1 cellular context compared by ENCODE assay signal in genomic region chr2:144516981-144517824, GRCh38.
A peak's percentile ranks its signal among the peaks of the same experiment; 100 is the strongest.
TF ChIP-seq lines count a peak whose summit lies in the region.

No MANE protein-coding gene starts in this region.

TF ChIP-seq in HEK293, 187 proteins besides CTCF, POLR2A, EP300 and RAD21 (continued from another document and continues in another):
- peak; percentile 70 for TF ChIP-seq ZBTB26 (tag by site-specific recombination; optimal IDR thresholded peaks at IDR 0.05)
- TF ChIP-seq ZNF521 (tag by site-specific recombination; IDR thresholded peaks at IDR 0.05), result no peak
- peak; percentile 71; the same call in 1 of the 2 replicates for TF ChIP-seq YY1 (tag by site-specific recombination; IDR thresholded peaks at IDR 0.05)
- TF ChIP-seq ZIC2 (tag by site-specific recombination; IDR thresholded peaks at IDR 0.05), result no peak
- no peak for TF ChIP-seq HOXD13 (CRISPR knock-in tag; IDR thresholded peaks at IDR 0.05; ENCODE audit: borderline replicate concordance)
- no peak for TF ChIP-seq ZNF623 (tag by site-specific recombination; IDR thresholded peaks at IDR 0.05)
- TF ChIP-seq ZNF473 (tag by site-specific recombination; IDR thresholded peaks at IDR 0.05), result no peak
- TF ChIP-seq ZNF670 (tag by site-specific recombination; IDR thresholded peaks at IDR 0.05; ENCODE audit: low read depth), result no peak
- TF ChIP-seq HOXA7 (CRISPR knock-in tag; IDR thresholded peaks at IDR 0.05; ENCODE audit: borderline replicate concordance), result no peak
- TF ChIP-seq ZNF561 (tag by site-specific recombination; IDR thresholded peaks at IDR 0.05; ENCODE audit: borderline replicate concordance), result no peak
- TF ChIP-seq, protein P1, sequence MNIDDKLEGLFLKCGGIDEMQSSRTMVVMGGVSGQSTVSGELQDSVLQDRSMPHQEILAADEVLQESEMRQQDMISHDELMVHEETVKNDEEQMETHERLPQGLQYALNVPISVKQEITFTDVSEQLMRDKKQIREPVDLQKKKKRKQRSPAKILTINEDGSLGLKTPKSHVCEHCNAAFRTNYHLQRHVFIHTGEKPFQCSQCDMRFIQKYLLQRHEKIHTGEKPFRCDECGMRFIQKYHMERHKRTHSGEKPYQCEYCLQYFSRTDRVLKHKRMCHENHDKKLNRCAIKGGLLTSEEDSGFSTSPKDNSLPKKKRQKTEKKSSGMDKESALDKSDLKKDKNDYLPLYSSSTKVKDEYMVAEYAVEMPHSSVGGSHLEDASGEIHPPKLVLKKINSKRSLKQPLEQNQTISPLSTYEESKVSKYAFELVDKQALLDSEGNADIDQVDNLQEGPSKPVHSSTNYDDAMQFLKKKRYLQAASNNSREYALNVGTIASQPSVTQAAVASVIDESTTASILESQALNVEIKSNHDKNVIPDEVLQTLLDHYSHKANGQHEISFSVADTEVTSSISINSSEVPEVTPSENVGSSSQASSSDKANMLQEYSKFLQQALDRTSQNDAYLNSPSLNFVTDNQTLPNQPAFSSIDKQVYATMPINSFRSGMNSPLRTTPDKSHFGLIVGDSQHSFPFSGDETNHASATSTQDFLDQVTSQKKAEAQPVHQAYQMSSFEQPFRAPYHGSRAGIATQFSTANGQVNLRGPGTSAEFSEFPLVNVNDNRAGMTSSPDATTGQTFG (tag by site-specific recombination; IDR thresholded peaks at IDR 0.05; ENCODE audit: borderline replicate concordance), result no peak
- no peak for TF ChIP-seq SP7 (tag by site-specific recombination; IDR thresholded peaks at IDR 0.05)
- no peak for TF ChIP-seq ZNF580 (tag by site-specific recombination; IDR thresholded peaks at IDR 0.05)
- TF ChIP-seq INSM2 (tag by site-specific recombination; IDR thresholded peaks at IDR 0.05), result peak; percentile 43; the same call in 1 of the 2 replicates
- no peak for TF ChIP-seq ZNF514 (tag by site-specific recombination; IDR thresholded peaks at IDR 0.05)
- TF ChIP-seq SCRT2 (tag by site-specific recombination; IDR thresholded peaks at IDR 0.05), result no peak
- no peak for TF ChIP-seq ZNF513 (tag by site-specific recombination; IDR thresholded peaks at IDR 0.05)
- TF ChIP-seq ZBTB17 (tag by site-specific recombination; IDR thresholded peaks at IDR 0.05), result 0 out of 2 replicates have a peak, but pooled peaks have one; percentile 14
- no peak for TF ChIP-seq ZNF184 (tag by site-specific recombination; IDR thresholded peaks at IDR 0.05)
- TF ChIP-seq ZNF629 (tag by site-specific recombination; IDR thresholded peaks at IDR 0.05), result no peak
- no peak for TF ChIP-seq ZNF211 (tag by site-specific recombination; IDR thresholded peaks at IDR 0.05; ENCODE audit: low read depth)
- no peak for TF ChIP-seq ZNF768 (tag by site-specific recombination; IDR thresholded peaks at IDR 0.05)
- TF ChIP-seq SCRT1 (tag by site-specific recombination; IDR thresholded peaks at IDR 0.05; ENCODE audit: borderline replicate concordance), result no peak
- TF ChIP-seq ZNF600 (tag by site-specific recombination; IDR thresholded peaks at IDR 0.05), result no peak
- no peak for TF ChIP-seq SP3 (tag by site-specific recombination; IDR thresholded peaks at IDR 0.05)
- TF ChIP-seq GLI4 (tag by site-specific recombination; IDR thresholded peaks at IDR 0.05), result no peak
- TF ChIP-seq ELK4 (IDR thresholded peaks at IDR 0.05; ENCODE audit: borderline replicate concordance, low read depth, low read length), result no peak
- no peak for TF ChIP-seq ZNF362 (tag by site-specific recombination; IDR thresholded peaks at IDR 0.05)
- TF ChIP-seq, protein P2, sequence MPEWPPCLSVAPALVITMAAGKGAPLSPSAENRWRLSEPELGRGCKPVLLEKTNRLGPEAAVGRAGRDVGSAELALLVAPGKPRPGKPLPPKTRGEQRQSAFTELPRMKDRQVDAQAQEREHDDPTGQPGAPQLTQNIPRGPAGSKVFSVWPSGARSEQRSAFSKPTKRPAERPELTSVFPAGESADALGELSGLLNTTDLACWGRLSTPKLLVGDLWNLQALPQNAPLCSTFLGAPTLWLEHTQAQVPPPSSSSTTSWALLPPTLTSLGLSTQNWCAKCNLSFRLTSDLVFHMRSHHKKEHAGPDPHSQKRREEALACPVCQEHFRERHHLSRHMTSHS (tag by site-specific recombination; IDR thresholded peaks at IDR 0.05), result no peak
- no peak for TF ChIP-seq ZFP69B (tag by site-specific recombination; IDR thresholded peaks at IDR 0.05)
- TF ChIP-seq ZBTB1 (tag by site-specific recombination; IDR thresholded peaks at IDR 0.05), result no peak
- no peak for TF ChIP-seq ZNF416 (tag by site-specific recombination; IDR thresholded peaks at IDR 0.05)
- TF ChIP-seq ZNF544 (tag by site-specific recombination; IDR thresholded peaks at IDR 0.05), result no peak
- TF ChIP-seq ZNF785 (tag by site-specific recombination; IDR thresholded peaks at IDR 0.05), result no peak
- TF ChIP-seq ZBTB21 (tag by site-specific recombination; IDR thresholded peaks at IDR 0.05), result no peak
- TF ChIP-seq ZNF549 (tag by site-specific recombination; IDR thresholded peaks at IDR 0.05), result no peak
- peak; percentile 16; the same call in 1 of the 2 replicates for TF ChIP-seq ZNF341 (tag by site-specific recombination; IDR thresholded peaks at IDR 0.05; ENCODE audit: low read depth)
- TF ChIP-seq ZNF423 (tag by site-specific recombination; IDR thresholded peaks at IDR 0.05), result no peak
- TF ChIP-seq ZNF133 (tag by site-specific recombination; IDR thresholded peaks at IDR 0.05), result no peak
- TF ChIP-seq ZBTB6 (tag by site-specific recombination; IDR thresholded peaks at IDR 0.05), result no peak
- TF ChIP-seq ZNF292 (tag by site-specific recombination; IDR thresholded peaks at IDR 0.05; ENCODE audit: borderline replicate concordance, low read depth), result no peak
- no peak for TF ChIP-seq ZNF223 (tag by site-specific recombination; IDR thresholded peaks at IDR 0.05)
- TF ChIP-seq, protein P3, sequence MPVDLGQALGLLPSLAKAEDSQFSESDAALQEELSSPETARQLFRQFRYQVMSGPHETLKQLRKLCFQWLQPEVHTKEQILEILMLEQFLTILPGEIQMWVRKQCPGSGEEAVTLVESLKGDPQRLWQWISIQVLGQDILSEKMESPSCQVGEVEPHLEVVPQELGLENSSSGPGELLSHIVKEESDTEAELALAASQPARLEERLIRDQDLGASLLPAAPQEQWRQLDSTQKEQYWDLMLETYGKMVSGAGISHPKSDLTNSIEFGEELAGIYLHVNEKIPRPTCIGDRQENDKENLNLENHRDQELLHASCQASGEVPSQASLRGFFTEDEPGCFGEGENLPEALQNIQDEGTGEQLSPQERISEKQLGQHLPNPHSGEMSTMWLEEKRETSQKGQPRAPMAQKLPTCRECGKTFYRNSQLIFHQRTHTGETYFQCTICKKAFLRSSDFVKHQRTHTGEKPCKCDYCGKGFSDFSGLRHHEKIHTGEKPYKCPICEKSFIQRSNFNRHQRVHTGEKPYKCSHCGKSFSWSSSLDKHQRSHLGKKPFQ (tag by site-specific recombination; IDR thresholded peaks at IDR 0.05), result no peak
- TF ChIP-seq ZBTB8A (tag by site-specific recombination; IDR thresholded peaks at IDR 0.05), result peak; percentile 76
- no peak for TF ChIP-seq ZNF639 (tag by site-specific recombination; IDR thresholded peaks at IDR 0.05)
- TF ChIP-seq, protein P4, sequence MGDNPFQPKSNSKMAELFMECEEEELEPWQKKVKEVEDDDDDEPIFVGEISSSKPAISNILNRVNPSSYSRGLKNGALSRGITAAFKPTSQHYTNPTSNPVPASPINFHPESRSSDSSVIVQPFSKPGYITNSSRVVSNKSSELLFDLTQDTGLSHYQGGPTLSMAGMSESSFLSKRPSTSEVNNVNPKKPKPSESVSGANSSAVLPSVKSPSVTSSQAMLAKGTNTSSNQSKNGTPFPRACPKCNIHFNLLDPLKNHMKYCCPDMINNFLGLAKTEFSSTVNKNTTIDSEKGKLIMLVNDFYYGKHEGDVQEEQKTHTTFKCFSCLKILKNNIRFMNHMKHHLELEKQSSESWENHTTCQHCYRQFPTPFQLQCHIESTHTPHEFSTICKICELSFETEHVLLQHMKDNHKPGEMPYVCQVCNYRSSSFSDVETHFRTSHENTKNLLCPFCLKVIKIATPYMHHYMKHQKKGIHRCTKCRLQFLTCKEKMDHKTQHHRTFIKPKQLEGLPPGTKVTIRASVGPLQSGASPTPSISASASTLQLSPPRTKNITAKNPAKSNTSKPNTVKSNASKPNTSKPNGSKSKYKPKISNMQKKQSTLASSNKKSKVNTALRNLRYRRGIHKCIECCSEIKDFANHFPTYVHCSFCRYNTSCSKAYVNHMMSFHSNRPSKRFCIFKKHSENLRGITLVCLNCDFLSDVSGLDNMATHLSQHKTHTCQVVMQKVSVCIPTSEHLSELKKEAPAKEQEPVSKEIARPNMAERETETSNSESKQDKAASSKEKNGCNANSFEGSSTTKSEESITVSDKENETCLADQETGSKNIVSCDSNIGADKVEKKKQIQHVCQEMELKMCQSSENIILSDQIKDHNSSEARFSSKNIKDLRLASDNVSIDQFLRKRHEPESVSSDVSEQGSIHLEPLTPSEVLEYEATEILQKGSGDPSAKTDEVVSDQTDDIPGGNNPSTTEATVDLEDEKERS (tag by site-specific recombination; IDR thresholded peaks at IDR 0.05), result no peak
